Comparison of ENCODE assay signal across 14 cellular contexts in genomic region chr7:105189859-105190492, GRCh38.
"Had no signal": no experiment of that assay in that cellular context is flagged by ENCODE, and none has a peak within 500 bp of the region (broad histone marks: within the 10 kb centered on the region; RNA-seq: fewer than 3 reads in every experiment).

No MANE protein-coding gene starts in this region.

- H3K9me3 ChIP-seq: prostate gland, stomach, thoracic aorta had no signal

- H3K27ac ChIP-seq: prostate gland, stomach, thoracic aorta had no signal

- H3K4me3 ChIP-seq: prostate gland, stomach, thoracic aorta had no signal

- H3K9me3 Mint-ChIP-seq: activated CD4-positive, alpha-beta memory T cell treated with anti-CD3 and anti-CD28 coated beads, Interleukin-2, amount 10 ng/mL, durations not matched to agents 7 days and 5 days; activated naive CD4-positive, alpha-beta T cell treated with anti-CD3 and anti-CD28 coated beads, Interleukin-2, amount 50 U/mL, for 72 hours; brain; effector memory CD8-positive, alpha-beta T cell; nephron had no signal

- H3K4me1 ChIP-seq: prostate gland had no signal

- H3K27me3 ChIP-seq: stomach had no signal

- DNase-seq: activated CD4-positive, alpha-beta memory T cell treated with anti-CD3 and anti-CD28 coated beads, Interleukin-2, amount 10 ng/mL, durations not matched to agents 7 days and 5 days; activated CD4-positive, alpha-beta T cell treated with anti-CD3 and anti-CD28 coated beads for 36 hours; activated gamma-delta T cell; activated T-cell treated with anti-CD3 and anti-CD28 coated beads, Interleukin-2, amount 50 U/mL, for 48 hours; cerebellar nuclear complex; effector memory CD8-positive, alpha-beta T cell; hippocampal formation; stomach; T-helper 17 cell had no signal

- ATAC-seq: activated CD4-positive, alpha-beta T cell treated with anti-CD3 and anti-CD28 coated beads for 36 hours; activated naive CD4-positive, alpha-beta T cell treated with anti-CD3 and anti-CD28 coated beads, Interleukin-2, amount 50 U/mL, for 72 hours; effector memory CD8-positive, alpha-beta T cell; T-helper 17 cell had no signal

- H3K4me1 Mint-ChIP-seq: activated CD4-positive, alpha-beta memory T cell treated with anti-CD3 and anti-CD28 coated beads, Interleukin-2, amount 10 ng/mL, durations not matched to agents 7 days and 5 days; nephron had no signal

- H3K27me3 Mint-ChIP-seq: activated CD4-positive, alpha-beta memory T cell treated with anti-CD3 and anti-CD28 coated beads, Interleukin-2, amount 10 ng/mL, durations not matched to agents 7 days and 5 days; activated CD4-positive, alpha-beta T cell treated with anti-CD3 and anti-CD28 coated beads for 36 hours; brain; effector memory CD8-positive, alpha-beta T cell; T-helper 17 cell had no signal

- H3K36me3 ChIP-seq: prostate gland, stomach, thoracic aorta had no signal

- H3K27ac Mint-ChIP-seq: activated CD4-positive, alpha-beta memory T cell treated with anti-CD3 and anti-CD28 coated beads, Interleukin-2, amount 10 ng/mL, durations not matched to agents 7 days and 5 days; activated CD4-positive, alpha-beta T cell treated with anti-CD3 and anti-CD28 coated beads for 36 hours; activated naive CD4-positive, alpha-beta T cell treated with anti-CD3 and anti-CD28 coated beads, Interleukin-2, amount 50 U/mL, for 72 hours; nephron; T-helper 17 cell had no signal

- H3K4me3 Mint-ChIP-seq: activated CD4-positive, alpha-beta memory T cell treated with anti-CD3 and anti-CD28 coated beads, Interleukin-2, amount 10 ng/mL, durations not matched to agents 7 days and 5 days; activated CD4-positive, alpha-beta T cell treated with anti-CD3 and anti-CD28 coated beads for 36 hours; brain; effector memory CD8-positive, alpha-beta T cell; nephron; T-helper 17 cell had no signal
